Comparison of ENCODE assay signal across 8 cellular contexts in the genomic region with DNA sequence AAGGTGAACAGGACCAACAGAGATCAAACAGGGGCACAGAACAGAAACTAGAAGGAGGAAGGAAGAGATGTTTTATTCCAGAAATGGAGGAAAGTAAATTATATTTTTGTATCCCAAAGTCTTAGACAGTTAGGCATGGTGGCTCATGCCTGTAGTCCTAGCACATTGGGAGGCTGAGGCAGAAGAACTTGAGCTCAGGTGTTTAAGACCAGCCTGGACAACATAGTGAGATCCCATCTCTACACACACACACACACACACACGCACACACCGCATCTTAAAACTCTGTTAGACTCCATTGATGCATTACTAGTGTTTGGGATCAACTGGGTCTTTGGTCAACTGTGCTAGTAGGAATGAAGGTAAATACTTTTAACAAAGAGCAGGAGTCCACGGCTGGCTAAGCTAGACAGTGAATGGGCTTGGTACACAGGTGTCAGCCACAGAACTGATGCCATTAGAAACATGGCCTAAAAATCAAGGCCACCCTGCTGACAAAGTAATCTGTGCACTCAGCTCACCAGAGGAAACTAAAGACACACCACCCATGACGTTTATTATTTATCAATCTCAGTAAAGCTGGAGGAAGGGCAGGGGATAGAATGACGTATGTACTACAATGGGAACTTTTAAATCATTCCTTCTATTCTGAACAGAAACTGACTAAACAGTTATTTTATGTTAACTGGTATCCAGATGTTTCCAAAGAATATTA. TPM values are rescaled to one million over a fixed set of nuclear protein-coding genes. Genes with fewer than 3 reads are reported as not detected.
A peak's percentile ranks its signal among the peaks of the same experiment; 100 is the strongest.
DNase-seq lines count a peak whose midpoint lies in the region; ATAC-seq, FAIRE-seq and TF ChIP-seq lines count a peak whose summit lies in the region.
"Not testable (repeated sequence)": the region's sequence is repeated elsewhere in the genome, so short reads cannot be mapped to it uniquely, and the experiment has no call there.

No MANE protein-coding gene starts in this region.

- H3K9ac ChIP-seq in GM23248 (peak overlapping the region; percentile 80), fibroblast of lung (ENCODE audit: insufficient read depth, low read length) (peak overlapping the region; percentile 52)
- not testable (repeated sequence) for H3K9ac ChIP-seq in GM12878 (ENCODE audit: control insufficient read depth, insufficient read depth, low read length)

- H3K36me3 ChIP-seq in CD8-positive, alpha-beta memory T cell (ENCODE audit: insufficient read depth, low read length); GM23248 (ENCODE audit: low read depth); GM12878 (ENCODE audit: control insufficient read depth in 2 of 2, insufficient read depth in 2 of 2, low read length in 1 of 2); fibroblast of lung (ENCODE audit: control insufficient read depth, insufficient read depth, low read length); mucosa of descending colon (ENCODE audit: low read depth): not testable (repeated sequence)

- peak overlapping the region; percentile 85 to 95 (median 90) for H3K27ac Mint-ChIP-seq in CD8-positive, alpha-beta memory T cell

- POLR2A ChIA-PET in CD8-positive, alpha-beta memory T cell (lab: Charles Lee) = interaction anchor here (1.2 kb wide), 1 partner anchor 9 kb away, joined by 5 read pairs; no protein-coding TSS in a partner anchor
- POLR2A ChIA-PET in GM12878 (lab: Charles Lee) = interaction anchor here (0.7 kb wide), 1 partner anchor 13 kb away, joined by 5 read pairs; no protein-coding TSS in a partner anchor

- H3K4me1 ChIP-seq in CD8-positive, alpha-beta memory T cell (ENCODE audit: insufficient read depth, low read length) = peaks cover 16% of the 10 kb centered on the region
- H3K4me1 ChIP-seq in GM23248 (ENCODE audit: insufficient read depth) = peaks cover 39% of the 10 kb centered on the region
- H3K4me1 ChIP-seq in GM12878 (ENCODE audit: control insufficient read depth, insufficient read depth, low read length) = peaks cover 10% of the 10 kb centered on the region
- peaks cover 18% of the 10 kb centered on the region for H3K4me1 ChIP-seq in fibroblast of lung (ENCODE audit: control insufficient read depth, extremely low read depth, insufficient read depth, low read length)
- H3K4me1 ChIP-seq in mucosa of descending colon (ENCODE audit: low read depth) = not testable (repeated sequence)

- intact Hi-C loops in GM12878 (cut with micrococcal nuclease; ENCODE audit: unreplicated experiment); mucosa of descending colon (cut with DNase I, micrococcal nuclease): not testable (repeated sequence)

- RAD21 ChIA-PET in GM12878 (lab: Charles Lee; ENCODE audit: unreplicated experiment) = interaction anchor here (1.4 to 3.5 kb wide), 3 partner anchors 9 to 113 kb away, joined by 6 to 18 read pairs (median 6); no protein-coding TSS in a partner anchor

- SMC1A ChIA-PET in GM12878 (lab: Charles Lee; ENCODE audit: uncharacterized antibody, unreplicated experiment) = interaction anchor here (1.0 to 3.9 kb wide), 6 partner anchors 9 to 138 kb away, joined by 3 to 35 read pairs (median 6); a partner anchor contains a TSS

- DNase-seq in CD8-positive, alpha-beta memory T cell = peak in 4 of 5 donors; percentile 10 to 57 (median 37)
- DNase-seq in GM23248 (peak; percentile 88), fibroblast of lung (ENCODE audit: low read depth in 2 of 2) (peak; percentile 80 to 90)
- not testable (repeated sequence) for DNase-seq in GM12878 (ENCODE audit: low read depth, low spot score); mucosa of descending colon
- peak; percentile 16 for DNase-seq in stimulated activated naive CD8-positive, alpha-beta T cell treated with anti-CD3 and anti-CD28 coated beads, Interleukin-15, Interleukin-2, amounts not matched to agents 100 U/mL and 50 U/mL, for 24 hours

- H3K4me2 ChIP-seq in GM23248 (ENCODE audit: unreplicated experiment) = peak overlapping the region; percentile 39
- H3K4me2 ChIP-seq in GM12878 (ENCODE audit: control insufficient read depth, insufficient read depth) = peak overlapping the region; percentile 71
- H3K4me2 ChIP-seq in fibroblast of lung (ENCODE audit: extremely low read depth, insufficient read depth, low read length) = peak overlapping the region; percentile 17

- in situ Hi-C loops in GM23248 (cut with MboI); GM12878 (cut with MboI): not testable (repeated sequence)

- H3K4me3 Mint-ChIP-seq in CD8-positive, alpha-beta memory T cell = peak overlapping the region in 5 of 7 donors; percentile 20 to 66 (median 51)

- H3K9me3 Mint-ChIP-seq in CD8-positive, alpha-beta memory T cell = not testable (repeated sequence)

- not testable (repeated sequence) for TF ChIP-seq POLR2A in GM12878 (IDR thresholded peaks at IDR 0.05; ENCODE audit: low read depth, low read length)

- not testable (repeated sequence) for FAIRE-seq in GM12878 (lab: Jason Lieb, UNC)

- H3K9me3 ChIP-seq in CD8-positive, alpha-beta memory T cell (ENCODE audit: low read length); GM23248 (ENCODE audit: low read depth); GM12878 (replicated peaks; ENCODE audit: control insufficient read depth, insufficient read depth, low read length); fibroblast of lung (ENCODE audit: control insufficient read depth, insufficient read depth, low read depth, low read length); mucosa of descending colon: not testable (repeated sequence)

- not testable (repeated sequence) for H3K27me3 Mint-ChIP-seq in CD8-positive, alpha-beta memory T cell

- H4K20me1 ChIP-seq in GM23248 (ENCODE audit: insufficient read depth); GM12878 (ENCODE audit: control insufficient read depth, insufficient read depth); fibroblast of lung (ENCODE audit: control insufficient read depth, extremely low read depth, insufficient read depth, low read length): not testable (repeated sequence)

- H3K4me3 ChIP-seq in CD8-positive, alpha-beta memory T cell (ENCODE audit: low read length); GM12878; mucosa of descending colon: not testable (repeated sequence)
- peak overlapping the region; percentile 38 for H3K4me3 ChIP-seq in GM23248
- 0 out of 2 replicates have a peak overlapping the region, but pooled peaks have one; percentile 14 for H3K4me3 ChIP-seq in WI38 (ENCODE audit: low read depth, low read length)
- H3K4me3 ChIP-seq in fibroblast of lung (replicated peaks in 1 of 4; ENCODE audit: control extremely low read depth in 1 of 4, insufficient read depth in 1 of 4, low read depth in 3 of 4, low read length in 4 of 4) = peak overlapping the region in 1 of 4 experiments; percentile 5

- TF ChIP-seq CTCF in WI38 (IDR thresholded peaks at IDR 0.05; ENCODE audit: low read depth, low read length); GM12878 (IDR thresholded peaks at IDR 0.05 in 2 of 3, conservative IDR thresholded peaks at IDR 0.05 in 1 of 3; ENCODE audit: control insufficient read depth in 2 of 3, extremely low read depth in 1 of 3, insufficient read depth in 1 of 3, low read depth in 3 of 3, low read length in 3 of 3); fibroblast of lung (conservative IDR thresholded peaks at IDR 0.05 in 1 of 2, IDR thresholded peaks at IDR 0.05 in 1 of 2; ENCODE audit: low read depth in 1 of 2, low read length in 2 of 2); mucosa of descending colon (IDR thresholded peaks at IDR 0.05): not testable (repeated sequence)

- H3K36me3 Mint-ChIP-seq in CD8-positive, alpha-beta memory T cell = peaks cover 0 to 22% (median 6%) of the 10 kb centered on the region in 3 donors

- not testable (repeated sequence) for H2AFZ ChIP-seq in GM23248; GM12878 (ENCODE audit: control insufficient read depth, low read depth, low read length); fibroblast of lung (ENCODE audit: low read length)

- H3K79me2 ChIP-seq in GM23248 (ENCODE audit: insufficient read depth) = peaks cover 68% of the 10 kb centered on the region
- H3K79me2 ChIP-seq in GM12878 (ENCODE audit: control insufficient read depth, insufficient read depth, low read length) = peaks cover 48% of the 10 kb centered on the region
- peaks cover 46% of the 10 kb centered on the region for H3K79me2 ChIP-seq in fibroblast of lung (ENCODE audit: control insufficient read depth, insufficient read depth, low read length)

- peaks cover 34% of the 10 kb centered on the region for H3F3A ChIP-seq in GM23248 (ENCODE audit: insufficient read depth)

- CTCF ChIA-PET in CD8-positive, alpha-beta memory T cell (lab: Charles Lee) = not testable (repeated sequence)
- CTCF ChIA-PET in GM12878 (lab: Yijun Ruan, JAX) = interaction anchor here (0.9 to 2.0 kb wide), 2 partner anchors 9 to 123 kb away, joined by 3 to 9 read pairs; no protein-coding TSS in a partner anchor

- peak overlapping the region; percentile 54 for H3K27ac ChIP-seq in CD8-positive, alpha-beta memory T cell (ENCODE audit: low read depth, low read length)
- H3K27ac ChIP-seq in GM23248 (peak overlapping the region; percentile 94), GM12878 (ENCODE audit: control insufficient read depth, insufficient read depth) (peak overlapping the region; percentile 25; the same call in 1 of the 2 replicates), fibroblast of lung (ENCODE audit: insufficient read depth, low read length) (peak overlapping the region; percentile 91)

- not testable (repeated sequence) for H3K9me2 ChIP-seq in GM23248 (ENCODE audit: insufficient read depth)

- WGBS in GM23248 (ENCODE audit: low coverage in 1 of 2, low lambda C conversion rate in 2 of 2, missing lambda C conversion rate in 2 of 2), 2 experiments = 8 to 15% methylated on average over 5 of the region's 5 CpGs
- WGBS in GM12878 (ENCODE audit: insufficient coverage, insufficient replicate concordance, low lambda C conversion rate, missing lambda C conversion rate) = 44% methylated on average over 5 of the region's 5 CpGs

- not testable (repeated sequence) for H3K27me3 ChIP-seq in CD8-positive, alpha-beta memory T cell (ENCODE audit: insufficient read depth, low read length, poor library complexity, severe bottlenecking); GM23248 (replicated peaks; ENCODE audit: insufficient read depth); GM12878 (replicated peaks in 1 of 2; ENCODE audit: control insufficient read depth in 2 of 2, insufficient read depth in 2 of 2, low read length in 1 of 2); fibroblast of lung (ENCODE audit: control insufficient read depth, insufficient read depth, low read length)

- H3K4me1 Mint-ChIP-seq in CD8-positive, alpha-beta memory T cell = peaks cover 55 to 71% (median 64%) of the 10 kb centered on the region in 3 donors

- TF ChIP-seq RAD21 in GM12878 (IDR thresholded peaks at IDR 0.05; ENCODE audit: insufficient read depth, low read depth, low read length) = not testable (repeated sequence)

- BruUV-seq in GM12878 (replicated peaks; lab: Mats Ljungman, UMichigan) = not testable (repeated sequence)

- not testable (repeated sequence) for TF ChIP-seq EP300 in GM12878 (IDR thresholded peaks at IDR 0.05; ENCODE audit: borderline replicate concordance in 1 of 2, control insufficient read depth in 1 of 2, low read depth in 2 of 2, low read length in 2 of 2)

- peak; percentile 11 for ATAC-seq in HG03558 (IDR thresholded peaks at IDR 0.05; ENCODE audit: extremely low read depth, unreplicated experiment)
- ATAC-seq in GM12878 = peak; percentile 83
- ATAC-seq in mucosa of descending colon = peak; percentile 56
- ATAC-seq in stimulated activated naive CD8-positive, alpha-beta T cell treated with anti-CD3 and anti-CD28 coated beads, Interleukin-15, Interleukin-2, amounts not matched to agents 100 U/mL and 50 U/mL, for 24 hours = peak; percentile 88

RNA-seq across cellular contexts. Expression of a gene that starts 10.9 kb away (rescaled TPM):
- total RNA-seq in CD8-positive, alpha-beta memory T cell = 100 to 1,000 TPM; 174 to 184 TPM
- 130 TPM for polyA plus RNA-seq in CD8-positive, alpha-beta memory T cell
- total RNA-seq in GM23248 (2014; rRNA removed; shearing (Covaris generic)) = 209 and 234 TPM in 2 replicates
- polyA plus RNA-seq in GM23248 (2016; fragmentation: Nextera tagmentation; extraction: Ambion mirVana) (98.5 and 98.8 TPM in 2 replicates), GM12878 (2011; rRNA removed) (109 and 126 TPM in 2 replicates), GM12878 (2014; fragmentation: Illumina TruSeq; extraction: Trizol) (90.9 and 107 TPM in 2 replicates), GM12878 (2014; fragmentation: Nextera tagmentation; extraction: Ambion mirVana) (10 to 100 TPM; 26.1 to 29.5 TPM), GM12878 (2014; rRNA removed) (57.7 and 64.3 TPM in 2 replicates), GM12878 (2016; fragmentation: Nextera tagmentation; extraction: Ambion mirVana) (10 to 100 TPM; 50.1 to 72.0 TPM), fibroblast of lung (130 and 146 TPM in 2 replicates)
- 63.3 and 67.7 TPM in 2 replicates for total RNA-seq in GM12878 (2013; cell fraction: nucleolus; rRNA removed)
- total RNA-seq in GM12878 (2014; rRNA removed) (96.3 and 112 TPM in 2 replicates), GM12878 (2014; rRNA removed; fragmentation: Illumina TruSeq; extraction: Trizol) (91.9 and 93.6 TPM in 2 replicates), GM12878 (2021) (91.5 and 93.9 TPM in 2 replicates), fibroblast of lung (286 and 327 TPM in 2 replicates), mucosa of descending colon (100 to 1,000 TPM; 114 to 141 (median 131) TPM)
- polyA plus RNA-seq in GM12878 (2011; ENCODE audit: low read depth) = 44.6 TPM
- 64.6 and 74.6 TPM in 2 replicates for polyA plus RNA-seq in GM12878 (2011; cell fraction: cytosol; rRNA removed)
- polyA plus RNA-seq in GM12878 (2011; cell fraction: nucleus; rRNA removed) = 75.6 and 79.3 TPM in 2 replicates
- 51.2 and 64.4 TPM in 2 replicates for polyA plus RNA-seq in GM12878 (2012)
- polyA minus RNA-seq in GM12878 (2011; rRNA and poly(A)+ RNA removed) = 96.5 and 110 TPM in 2 replicates
- 33.9 and 46.1 TPM in 2 replicates for polyA minus RNA-seq in GM12878 (2011; cell fraction: cytosol; rRNA and poly(A)+ RNA removed)
- 20.1 and 30.2 TPM in 2 replicates for polyA minus RNA-seq in GM12878 (2011; cell fraction: nucleus; rRNA and poly(A)+ RNA removed)
- polyA plus RNA-seq in fibroblast of lung (2012) = 96.3 and 131 TPM in 2 replicates
- polyA minus RNA-seq in fibroblast of lung (ENCODE audit: low replicate concordance) = 42.3 and 47.0 TPM in 2 replicates

RNA-seq across cellular contexts. Expression of a gene that starts 11.3 kb away (rescaled TPM):
- total RNA-seq in CD8-positive, alpha-beta memory T cell = 10 to 100 TPM; 42.9 to 44.2 TPM
- 24.9 TPM for polyA plus RNA-seq in CD8-positive, alpha-beta memory T cell
- 17.8 and 22.9 TPM in 2 replicates for total RNA-seq in GM23248 (2014; rRNA removed; shearing (Covaris generic))
- polyA plus RNA-seq in GM23248 (2016; fragmentation: Nextera tagmentation; extraction: Ambion mirVana) (13.5 and 14.0 TPM in 2 replicates), GM12878 (2011; rRNA removed) (26.1 and 42.8 TPM in 2 replicates), GM12878 (2014; fragmentation: Illumina TruSeq; extraction: Trizol) (40.3 and 52.6 TPM in 2 replicates), GM12878 (2014; fragmentation: Nextera tagmentation; extraction: Ambion mirVana) (10 to 100 TPM; 24.5 to 29.4 TPM), GM12878 (2014; rRNA removed) (26.4 and 29.4 TPM in 2 replicates), GM12878 (2016; fragmentation: Nextera tagmentation; extraction: Ambion mirVana) (10 to 100 TPM; 26.8 to 35.0 TPM), fibroblast of lung (20.3 and 26.3 TPM in 2 replicates)
- total RNA-seq in GM12878 (2013; cell fraction: nucleolus; rRNA removed) = 39.0 and 41.0 TPM in 2 replicates
- total RNA-seq in GM12878 (2014; rRNA removed) (36.8 and 39.5 TPM in 2 replicates), GM12878 (2014; rRNA removed; fragmentation: Illumina TruSeq; extraction: Trizol) (43.1 and 45.3 TPM in 2 replicates), GM12878 (2021) (30.8 and 31.1 TPM in 2 replicates), fibroblast of lung (21.6 and 26.2 TPM in 2 replicates), mucosa of descending colon (10 to 100 TPM; 28.0 to 32.2 (median 28.7) TPM)
- polyA plus RNA-seq in GM12878 (2011; ENCODE audit: low read depth) = 7.3 TPM
- polyA plus RNA-seq in GM12878 (2011; cell fraction: cytosol; rRNA removed) = 10.5 and 11.4 TPM in 2 replicates
- polyA plus RNA-seq in GM12878 (2011; cell fraction: nucleus; rRNA removed) = 12.9 and 14.8 TPM in 2 replicates
- 12.5 and 14.5 TPM in 2 replicates for polyA plus RNA-seq in GM12878 (2012)
- 17.7 and 23.7 TPM in 2 replicates for polyA minus RNA-seq in GM12878 (2011; rRNA and poly(A)+ RNA removed)
- 13.1 and 15.1 TPM in 2 replicates for polyA minus RNA-seq in GM12878 (2011; cell fraction: cytosol; rRNA and poly(A)+ RNA removed)
- 10.9 and 16.2 TPM in 2 replicates for polyA minus RNA-seq in GM12878 (2011; cell fraction: nucleus; rRNA and poly(A)+ RNA removed)
- polyA plus RNA-seq in fibroblast of lung (2012) = 15.1 and 17.7 TPM in 2 replicates
- 1.1 and 1.6 TPM in 2 replicates for polyA minus RNA-seq in fibroblast of lung (ENCODE audit: low replicate concordance)

Comparison
In these comparisons a context has a peak if more than half of its experiments do, and no peak if none do; other contexts are left out.
1. H3K27ac ChIP-seq: peak in every context shown above with its lines; median percentile 94 in GM23248; 91 in fibroblast of lung; 54 in CD8-positive, alpha-beta memory T cell; 25 in GM12878.
2. H3K4me2 ChIP-seq: peak in every context shown above with its lines; median percentile 71 in GM12878; 39 in GM23248; 17 in fibroblast of lung.
3. ATAC-seq: peak in every context shown above with its lines; median percentile 88 in stimulated activated naive CD8-positive, alpha-beta T cell treated with anti-CD3 and anti-CD28 coated beads, Interleukin-15, Interleukin-2, amounts not matched to agents 100 U/mL and 50 U/mL, for 24 hours; 83 in GM12878; 56 in mucosa of descending colon; 11 in HG03558.